Comparison of ENCODE assay signal across 20 cellular contexts in genomic region chr5:155941340-155941739, GRCh38.
DNase-seq lines count a peak whose midpoint lies in the region; ATAC-seq, FAIRE-seq and TF ChIP-seq lines count a peak whose summit lies in the region.
"Had no signal": no experiment of that assay in that cellular context is flagged by ENCODE, and none has a peak within 500 bp of the region (broad histone marks: within the 10 kb centered on the region; RNA-seq: fewer than 3 reads in every experiment).

No MANE protein-coding gene starts in this region.

- H3K36me3 ChIP-seq in pancreas = no peaks in the 10 kb centered on the region
- H3K36me3 ChIP-seq: BLaER1, HAP-1 had no signal

- intact Hi-C loops in pancreas (cut with DNase I) = no loop called here
- intact Hi-C loops in lower leg skin (cut with DNase I; ENCODE audit: low total_unique reads) = no loop called here

- no peak overlapping the region for H3K27ac ChIP-seq in pancreas
- H3K27ac ChIP-seq: BLaER1, C4-2B had no signal

- H3K4me3 ChIP-seq in pancreas (no peak overlapping the region), lower leg skin (ENCODE audit: low read depth, poor library complexity, severe bottlenecking) (no peak overlapping the region)
- H3K4me3 ChIP-seq: BLaER1, HAP-1 had no signal

- no peak for TF ChIP-seq POLR2A in lower leg skin (IDR thresholded peaks at IDR 0.05)

- no peak for TF ChIP-seq CTCF in pancreas (IDR thresholded peaks at IDR 0.05)
- no peak for TF ChIP-seq CTCF in lower leg skin (IDR thresholded peaks at IDR 0.05)

- H3K4me1 ChIP-seq in pancreas = no peaks in the 10 kb centered on the region
- H3K4me1 ChIP-seq: BLaER1, HAP-1 had no signal

- FAIRE-seq in TTC549 (lab: Jason Lieb, UNC) (peak; percentile 31), endometrium (lab: Jason Lieb, UNC) (peak; percentile 35), pancreas (lab: Jason Lieb, UNC) (peak; percentile 86)
- FAIRE-seq: GM12891, GM18507, H54 had no signal

- no peaks in the 10 kb centered on the region for H3K27me3 ChIP-seq in pancreas
- H3K27me3 ChIP-seq: BLaER1 had no signal

- no peak for DNase-seq in pancreas
- DNase-seq in lower leg skin (ENCODE audit: low spot score in 2 of 2) = no peak
- no peak for DNase-seq in NCI-H2081 treated with DMSO at 0.1 percent for 48 hours (lab: John Stamatoyannopoulos, UW)
- DNase-seq in stimulated activated naive CD4-positive, alpha-beta T cell treated with Interleukin-2 at 50 U/mL for 16 hours (lab: John Stamatoyannopoulos, UW) = no peak
- DNase-seq: Caco-2; CD4-positive, CD25-positive, alpha-beta regulatory T cell; CD8-positive, alpha-beta T cell; DMS79; EL; GF-D8; GOT3; HFFc6 had no signal

- no peaks in the 10 kb centered on the region for H3K9me3 ChIP-seq in pancreas
- H3K9me3 ChIP-seq: BLaER1, Caco-2, HAP-1 had no signal

- no peak for ATAC-seq in pancreas
- ATAC-seq: CD8-positive, alpha-beta T cell had no signal
